In genomic region chr1:232667094-232667780, GRCh38 we compare ENCODE assay signal across 1 cellular context.
TF ChIP-seq lines count a peak whose summit lies in the region.

No MANE protein-coding gene starts in this region.

TF ChIP-seq in GM23338, 12 proteins besides CTCF, POLR2A, EP300 and RAD21 (continued from another document):
- TF ChIP-seq CREB1 (CRISPR knock-in tag; IDR thresholded peaks at IDR 0.05; ENCODE audit: low read depth) (no peak), EZH2 (IDR thresholded peaks at IDR 0.05; ENCODE audit: low read depth, unreplicated experiment) (no peak), POLR2AphosphoS5 (IDR thresholded peaks at IDR 0.05; ENCODE audit: low read depth) (no peak), REST (IDR thresholded peaks at IDR 0.05; ENCODE audit: unreplicated experiment) (no peak), JUNB (IDR thresholded peaks at IDR 0.05; ENCODE audit: unreplicated experiment) (no peak), EZH2phosphoT487 (IDR thresholded peaks at IDR 0.05; ENCODE audit: unreplicated experiment) (no peak), ZNF331 (CRISPR knock-in tag; IDR thresholded peaks at IDR 0.05; ENCODE audit: low read depth) (no peak)
- TF ChIP-seq, protein P1, sequence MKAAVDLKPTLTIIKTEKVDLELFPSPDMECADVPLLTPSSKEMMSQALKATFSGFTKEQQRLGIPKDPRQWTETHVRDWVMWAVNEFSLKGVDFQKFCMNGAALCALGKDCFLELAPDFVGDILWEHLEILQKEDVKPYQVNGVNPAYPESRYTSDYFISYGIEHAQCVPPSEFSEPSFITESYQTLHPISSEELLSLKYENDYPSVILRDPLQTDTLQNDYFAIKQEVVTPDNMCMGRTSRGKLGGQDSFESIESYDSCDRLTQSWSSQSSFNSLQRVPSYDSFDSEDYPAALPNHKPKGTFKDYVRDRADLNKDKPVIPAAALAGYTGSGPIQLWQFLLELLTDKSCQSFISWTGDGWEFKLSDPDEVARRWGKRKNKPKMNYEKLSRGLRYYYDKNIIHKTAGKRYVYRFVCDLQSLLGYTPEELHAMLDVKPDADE (IDR thresholded peaks at IDR 0.05) = no peak
